In genomic region chr20:32207211-32207625, GRCh38 we compare ENCODE assay signal across 8 cellular contexts. TPM values are rescaled to one million over a fixed set of nuclear protein-coding genes. Genes with fewer than 3 reads are reported as not detected.
DNase-seq lines count a peak whose midpoint lies in the region; ATAC-seq and TF ChIP-seq lines count a peak whose summit lies in the region.

No MANE protein-coding gene starts in this region.

- no peaks in the 10 kb centered on the region for H3K27me3 ChIP-seq in RWPE2 (ENCODE audit: insufficient read depth, poor library complexity, severe bottlenecking)
- no peaks in the 10 kb centered on the region for H3K27me3 ChIP-seq in esophagus squamous epithelium
- H3K27me3 ChIP-seq in psoas muscle (ENCODE audit: insufficient read depth in 3 of 3, low read length in 2 of 3): no peaks in the 10 kb centered on the region

- DNase-seq in HFF-Myc (ENCODE audit: extremely low read depth, low read depth): no peak
- peak; percentile 78 for DNase-seq in RWPE2 (ENCODE audit: low spot score)
- DNase-seq in esophagus squamous epithelium (lab: John Stamatoyannopoulos, UW): no peak
- no peak for DNase-seq in psoas muscle
- no peak for DNase-seq in NCI-H345 (lab: John Stamatoyannopoulos, UW)
- DNase-seq in posterior vena cava (ENCODE audit: low spot score): no peak

- no peaks in the 10 kb centered on the region for H3K9me3 ChIP-seq in RWPE2 (ENCODE audit: severe bottlenecking)
- no peaks in the 10 kb centered on the region for H3K9me3 ChIP-seq in esophagus squamous epithelium
- no peaks in the 10 kb centered on the region for H3K9me3 ChIP-seq in psoas muscle

- intact Hi-C loops in esophagus squamous epithelium (cut with DNase I) (loop anchor here (10.0 kb wide), 1 partner anchor 92 kb away; no protein-coding TSS in a partner anchor), psoas muscle (cut with DNase I) (loop anchor here (2.0 to 10.0 kb wide), 3 partner anchors 92 to 154 kb away; partner anchors contain the start of gene ASXL1 (in 1 of the 2)), posterior vena cava (cut with DNase I) (no loop called here)

- ATAC-seq in RWPE2 (ENCODE audit: low read depth): peak; percentile 0; the same call in 1 of the 3 replicates
- no peak for ATAC-seq in psoas muscle
- ATAC-seq in HG03280 (IDR thresholded peaks at IDR 0.05; ENCODE audit: unreplicated experiment): no peak

- TF ChIP-seq POLR2A in esophagus squamous epithelium (IDR thresholded peaks at IDR 0.05): no peak

- TF ChIP-seq CTCF in GM12875 (IDR thresholded peaks at IDR 0.05; ENCODE audit: borderline replicate concordance, insufficient read depth, low read depth, low read length) (no peak), HFF-Myc (IDR thresholded peaks at IDR 0.05; ENCODE audit: low read depth, low read length, missing control alignments) (no peak), RWPE2 (IDR thresholded peaks at IDR 0.05; ENCODE audit: poor library complexity, severe bottlenecking) (no peak), esophagus squamous epithelium (IDR thresholded peaks at IDR 0.05) (no peak), psoas muscle (IDR thresholded peaks at IDR 0.05) (no peak)

- 0 to 2% methylated on average over 4 to 17 of the region's 34 CpGs for WGBS in esophagus squamous epithelium, 2 donors
- WGBS in psoas muscle, 3 donors: 0% methylated on average over 12 to 34 of the region's 34 CpGs

- H3K4me1 ChIP-seq in RWPE2 (ENCODE audit: insufficient read depth, poor library complexity, severe bottlenecking): peaks cover 44% of the 10 kb centered on the region
- H3K4me1 ChIP-seq in esophagus squamous epithelium: peaks cover 29 to 77% (median 51%) of the 10 kb centered on the region in 3 donors
- peaks cover 67% of the 10 kb centered on the region for H3K4me1 ChIP-seq in psoas muscle

- H3K27ac ChIP-seq in RWPE2 (ENCODE audit: poor library complexity, severe bottlenecking) (peak overlapping the region; percentile 86), esophagus squamous epithelium (peak overlapping the region; percentile 93 to 98 (median 98)), psoas muscle (peak overlapping the region; percentile 96)

- H3K36me3 ChIP-seq in RWPE2 (ENCODE audit: low read depth) (peaks cover 56% of the 10 kb centered on the region), esophagus squamous epithelium (peaks cover 0 to 28% (median 0%) of the 10 kb centered on the region in 3 donors), psoas muscle (ENCODE audit: insufficient read depth in 1 of 2, low read depth in 1 of 2) (peaks cover 4 to 13% of the 10 kb centered on the region in 2 donors)

- H3K4me3 ChIP-seq in GM12875 (ENCODE audit: low read depth, low read length): peak overlapping the region; percentile 87
- peak overlapping the region; percentile 93 for H3K4me3 ChIP-seq in HFF-Myc (replicated peaks; ENCODE audit: low read depth, low read length)
- peak overlapping the region; percentile 97 for H3K4me3 ChIP-seq in RWPE2 (ENCODE audit: severe bottlenecking)
- peak overlapping the region; percentile 89 to 100 (median 92) for H3K4me3 ChIP-seq in esophagus squamous epithelium
- peak overlapping the region; percentile 91 for H3K4me3 ChIP-seq in psoas muscle

RNA-seq across cellular contexts. Expression of gene PLAGL2, which starts 0.3 kb away (rescaled TPM):
- total RNA-seq in esophagus squamous epithelium: 10 to 100 TPM in 2 of 4 donors, 1 to 10 TPM in 2; 6.2 to 14.0 (median 11.2) TPM
- 1 to 10 TPM; 4.9 to 9.6 (median 6.0) TPM for total RNA-seq in psoas muscle
- polyA plus RNA-seq in psoas muscle: 1 to 10 TPM; 1.7 to 5.3 (median 2.3) TPM
- total RNA-seq in posterior vena cava: 1 to 10 TPM; 4.8 to 5.6 TPM

RNA-seq across cellular contexts. Expression of gene POFUT1, which starts 0.5 kb away (rescaled TPM):
- 10 to 100 TPM; 15.7 to 29.6 (median 18.1) TPM for total RNA-seq in esophagus squamous epithelium
- total RNA-seq in psoas muscle: 10 to 100 TPM; 14.0 to 20.8 (median 17.1) TPM
- polyA plus RNA-seq in psoas muscle: 10 to 100 TPM in 1 of 3 donors, 1 to 10 TPM in 2; 7.8 to 22.9 (median 8.1) TPM
- 10 to 100 TPM; 34.6 to 36.4 TPM for total RNA-seq in posterior vena cava

Comparison
In these comparisons a context has a peak if more than half of its experiments do, and no peak if none do; other contexts are left out.
1. intact Hi-C loops: an anchor here in esophagus squamous epithelium (10.0 kb wide) and psoas muscle (2.0 to 10.0 kb wide); none called in posterior vena cava.